Comparison of ENCODE assay signal across 21 cellular contexts in genomic region chr18:32160547-32160946, GRCh38. TPM values are rescaled to one million over a fixed set of nuclear protein-coding genes. Genes with fewer than 3 reads are reported as not detected.
DNase-seq lines count a peak whose midpoint lies in the region; ATAC-seq and TF ChIP-seq lines count a peak whose summit lies in the region.
"Had no signal": no experiment of that assay in that cellular context is flagged by ENCODE, and none has a peak within 500 bp of the region (broad histone marks: within the 10 kb centered on the region; RNA-seq: fewer than 3 reads in every experiment).

No MANE protein-coding gene starts in this region.

- H3K9ac ChIP-seq in colonic mucosa (ENCODE audit: low read depth in 2 of 2, low read length in 2 of 2) (no peak overlapping the region), mesenchymal stem cell (ENCODE audit: low read length) (no peak overlapping the region)
- H3K9ac ChIP-seq: KMS-11 had no signal

- H3K4me1 ChIP-seq in Caco-2, result peaks cover 6% of the 10 kb centered on the region
- H3K4me1 ChIP-seq in colonic mucosa, result no peaks in the 10 kb centered on the region
- peaks cover 16% of the 10 kb centered on the region for H3K4me1 ChIP-seq in mucosa of descending colon (ENCODE audit: low read depth)
- H3K4me1 ChIP-seq in mesenchymal stem cell (ENCODE audit: control insufficient read depth, insufficient read depth, low read depth, low read length), result no peaks in the 10 kb centered on the region

- H2AFZ ChIP-seq in mesenchymal stem cell (ENCODE audit: low read depth, low read length), result no peak overlapping the region

- POLR2A ChIA-PET in Caco-2 (lab: Charles Lee), result no interaction called here

- no peak overlapping the region for H2BK12ac ChIP-seq in mesenchymal stem cell (ENCODE audit: low read length in 2 of 2)

- H2BK120ac ChIP-seq in mesenchymal stem cell (ENCODE audit: low read depth, low read length), result no peak overlapping the region

- DNase-seq in Caco-2 (peak; percentile 20 to 51), NCI-H69 (lab: John Stamatoyannopoulos, UW) (peak; percentile 32), colonic mucosa (peak; percentile 81), mucosa of descending colon (peak in 2 of 3 donors; percentile 52 to 71), mesenchymal stem cell (no peak), NCI-H146 (lab: John Stamatoyannopoulos, UW) (no peak), NCI-H446 (lab: John Stamatoyannopoulos, UW) (no peak)
- DNase-seq: DMS153, EL, GOT3, NCI-H1417 treated with DMSO at 0.1 percent for 48 hours, NCI-H1930, NCI-H345, NCI-H526 treated with DMSO at 0.1 percent for 48 hours had no signal

- H3K14ac ChIP-seq in mesenchymal stem cell (ENCODE audit: low read length in 2 of 2), result no peak overlapping the region

- no TSS peak for BruUV-seq in Caco-2 (replicated peaks; lab: Mats Ljungman, UMichigan)

- H3K4me3 ChIP-seq in Caco-2 (ENCODE audit: low read depth, low read length) (no peak overlapping the region), colonic mucosa (no peak overlapping the region), mucosa of descending colon (no peak overlapping the region), mesenchymal stem cell (ENCODE audit: insufficient read depth in 1 of 2, low read depth in 1 of 2, low read length in 2 of 2) (no peak overlapping the region)
- H3K4me3 ChIP-seq: GM12878, SK-N-MC had no signal

- H3K27me3 Mint-ChIP-seq in Caco-2 (ENCODE audit: insufficient read depth, unreplicated experiment), result no peaks in the 10 kb centered on the region

- intact Hi-C loops in Caco-2 (cut with micrococcal nuclease; ENCODE audit: unreplicated experiment), result no loop called here
- intact Hi-C loops in colonic mucosa (cut with DNase I), result no loop called here
- intact Hi-C loops in mucosa of descending colon (cut with DNase I, micrococcal nuclease), result loop anchor here in 1 of 2 donors (10.0 kb wide), 1 partner anchor 104 kb away; no protein-coding TSS in a partner anchor

- H2BK5ac ChIP-seq in mesenchymal stem cell (ENCODE audit: low read depth, low read length, poor library complexity, severe bottlenecking), result no peak overlapping the region

- no peak overlapping the region for H2BK15ac ChIP-seq in mesenchymal stem cell (ENCODE audit: low read depth, poor library complexity, severe bottlenecking)

- H3K27ac ChIP-seq in colonic mucosa (no peak overlapping the region), mesenchymal stem cell (ENCODE audit: low read length, poor library complexity, severe bottlenecking) (no peak overlapping the region)
- H3K27ac ChIP-seq: KMS-11, SK-N-MC had no signal

- H4K8ac ChIP-seq in mesenchymal stem cell (ENCODE audit: low read length), result no peak overlapping the region

- H4K91ac ChIP-seq in mesenchymal stem cell (ENCODE audit: low read length), result no peak overlapping the region

- H3K27ac Mint-ChIP-seq in Caco-2 (ENCODE audit: unreplicated experiment), result no peak overlapping the region
- H3K27ac Mint-ChIP-seq: B cell had no signal

- no peak overlapping the region for H2AK5ac ChIP-seq in mesenchymal stem cell (ENCODE audit: low read length, severe bottlenecking)

- H3K36me3 ChIP-seq in Caco-2 (ENCODE audit: control insufficient read depth, insufficient read depth, low read length) (no peaks in the 10 kb centered on the region), colonic mucosa (no peaks in the 10 kb centered on the region), mucosa of descending colon (ENCODE audit: low read depth) (no peaks in the 10 kb centered on the region), mesenchymal stem cell (ENCODE audit: control insufficient read depth in 1 of 2, insufficient read depth in 2 of 2, low read depth in 1 of 2, low read length in 2 of 2) (no peaks in the 10 kb centered on the region)

- ATAC-seq in mucosa of descending colon (peak; percentile 91), HG03135 (IDR thresholded peaks at IDR 0.05; ENCODE audit: unreplicated experiment) (no peak)
- ATAC-seq: GM12878 had no signal

- 42% methylated on average over 1 of the region's 2 CpGs for WGBS in mesenchymal stem cell

- no peaks in the 10 kb centered on the region for H3K79me1 ChIP-seq in mesenchymal stem cell (replicated peaks; ENCODE audit: low read length, poor library complexity, severe bottlenecking)

- no peaks in the 10 kb centered on the region for H3K9me3 Mint-ChIP-seq in Caco-2 (ENCODE audit: unreplicated experiment)

- CTCF ChIA-PET in Caco-2 (lab: Charles Lee), result no interaction called here

- H3K4me2 ChIP-seq in mesenchymal stem cell (ENCODE audit: low read length, poor library complexity, severe bottlenecking), result no peak overlapping the region
- H3K4me2 ChIP-seq: KMS-11 had no signal

- TF ChIP-seq CTCF in Caco-2 (IDR thresholded peaks at IDR 0.05; ENCODE audit: insufficient read depth in 1 of 2, low read depth in 1 of 2, low read length in 1 of 2, severe bottlenecking in 1 of 2, unreplicated experiment in 1 of 2) (no peak), colonic mucosa (IDR thresholded peaks at IDR 0.05) (no peak), mucosa of descending colon (IDR thresholded peaks at IDR 0.05) (no peak)

- H3K9me3 ChIP-seq in Caco-2 (no peaks in the 10 kb centered on the region), colonic mucosa (no peaks in the 10 kb centered on the region), mucosa of descending colon (no peaks in the 10 kb centered on the region), mesenchymal stem cell (ENCODE audit: control insufficient read depth, low read length) (no peaks in the 10 kb centered on the region)

- H3K4ac ChIP-seq in mesenchymal stem cell (ENCODE audit: low read depth in 1 of 2, low read length in 2 of 2), result no peak overlapping the region

- no peak overlapping the region for H3K23ac ChIP-seq in mesenchymal stem cell (ENCODE audit: low read length in 2 of 2)

- H3K4me3 Mint-ChIP-seq in Caco-2 (ENCODE audit: unreplicated experiment), result no peak overlapping the region
- H3K4me3 Mint-ChIP-seq: B cell had no signal

- H3K4me1 Mint-ChIP-seq in Caco-2 (ENCODE audit: low read depth, unreplicated experiment), result peaks cover 7% of the 10 kb centered on the region

- H3K27me3 ChIP-seq in Caco-2 (replicated peaks; ENCODE audit: control insufficient read depth, insufficient read depth, low read length) (no peaks in the 10 kb centered on the region), colonic mucosa (no peaks in the 10 kb centered on the region), mesenchymal stem cell (ENCODE audit: control insufficient read depth in 1 of 2, insufficient read depth in 1 of 2, low read length in 2 of 2) (peaks cover 5 to 8% of the 10 kb centered on the region in 2 experiments)

- H3K36me3 Mint-ChIP-seq in Caco-2 (ENCODE audit: insufficient read depth, unreplicated experiment), result peaks cover 5% of the 10 kb centered on the region

- H3K18ac ChIP-seq in mesenchymal stem cell (ENCODE audit: low read depth in 1 of 2, low read length in 2 of 2), result no peak overlapping the region

RNA-seq across cellular contexts. Expression of gene MEP1B, which starts 29.3 kb away (rescaled TPM):
- not detected in 2 replicates for total RNA-seq in Caco-2 (2022)
- total RNA-seq in colonic mucosa, result 1 to 10 TPM; 1.8 to 4.6 TPM
- 10 to 100 TPM in 1 of 3 donors, 1 to 10 TPM in 2; 5.9 to 11.6 (median 6.9) TPM for total RNA-seq in mucosa of descending colon
- not detected for polyA plus RNA-seq in mesenchymal stem cell (2013, experiment 1 of 2)
- not detected for polyA plus RNA-seq in mesenchymal stem cell (2013, experiment 2 of 2)
- total RNA-seq: A172, B cell, GM12878, M059J had no signal

Comparison
In these comparisons a context has a peak if more than half of its experiments do, and no peak if none do; other contexts are left out.
1. DNase-seq: peak in Caco-2 (2 of 2), NCI-H69 (single experiment), colonic mucosa (single experiment) and mucosa of descending colon (2 of 3); none in mesenchymal stem cell (single experiment), NCI-H146 (single experiment) and NCI-H446 (0 of 2).